Comparison of ENCODE assay signal across 8 cellular contexts in the genomic region with DNA sequence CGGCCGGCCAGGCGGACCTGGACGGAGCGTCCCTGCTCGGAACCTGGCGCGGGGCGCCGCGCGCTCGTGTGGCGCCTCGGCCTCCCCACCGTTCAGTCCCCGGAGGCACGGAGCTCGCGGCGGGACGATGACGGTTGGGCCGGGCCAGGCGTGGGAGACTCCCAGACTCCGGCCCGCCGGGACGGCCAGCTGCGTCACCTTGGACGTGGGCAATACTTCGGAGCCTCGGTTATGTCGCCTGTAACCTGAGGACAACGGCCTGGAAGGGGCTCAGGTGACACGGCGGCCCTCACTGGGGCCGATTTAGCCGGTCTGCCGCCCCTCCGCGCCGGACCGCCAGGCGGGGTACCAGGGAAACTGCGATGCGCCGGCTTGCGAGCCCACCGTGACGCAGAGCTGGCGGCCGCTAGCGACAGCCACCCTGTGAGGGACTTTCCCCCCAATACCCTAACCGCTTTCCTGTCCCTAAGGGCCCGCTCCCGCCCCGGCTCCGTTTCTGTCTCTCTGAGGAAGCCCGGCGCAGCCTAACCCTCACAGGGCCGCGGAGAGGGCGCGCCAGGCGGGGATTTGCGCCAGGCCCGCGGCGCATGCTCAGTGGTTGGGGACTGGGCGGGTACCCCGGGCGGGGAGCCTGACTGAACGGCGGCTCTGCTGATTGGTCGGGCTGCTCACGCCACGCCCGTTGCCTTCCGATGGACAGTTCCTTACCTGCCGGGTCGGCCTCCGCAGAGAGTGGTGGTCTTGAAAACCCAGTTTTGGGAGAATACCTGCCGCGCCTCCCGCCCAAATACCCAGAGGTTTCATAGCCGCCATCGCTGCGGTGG.
A peak's percentile ranks its signal among the peaks of the same experiment; 100 is the strongest.
DNase-seq lines count a peak whose midpoint lies in the region; TF ChIP-seq lines count a peak whose summit lies in the region.

No MANE protein-coding gene starts in this region.

- peak overlapping the region; percentile 97 for H4K8ac ChIP-seq in trophoblast cell (ENCODE audit: low read depth, low read length)

- H3K4me2 ChIP-seq in trophoblast cell (ENCODE audit: low read length), result peak overlapping the region; percentile 91

- H4K91ac ChIP-seq in trophoblast cell (ENCODE audit: low read depth, low read length), result peak overlapping the region; percentile 97

- no peaks in the 10 kb centered on the region for H3K9me3 ChIP-seq in HEK293 (ENCODE audit: control insufficient read depth, insufficient read depth, low read depth, low read length)
- no peaks in the 10 kb centered on the region for H3K9me3 ChIP-seq in adipocyte (ENCODE audit: control insufficient read depth, low read length)
- no peaks in the 10 kb centered on the region for H3K9me3 ChIP-seq in trophoblast cell (ENCODE audit: insufficient read depth, low read depth, low read length)
- H3K9me3 ChIP-seq in tibial nerve, result no peaks in the 10 kb centered on the region

- peaks cover 22% of the 10 kb centered on the region for H3K79me1 ChIP-seq in trophoblast cell (ENCODE audit: low read length)

- H3K79me2 ChIP-seq in trophoblast cell (ENCODE audit: control insufficient read depth, insufficient read depth, low read length, poor library complexity), result peaks cover 23% of the 10 kb centered on the region

- TF ChIP-seq EP300 in tibial nerve (IDR thresholded peaks at IDR 0.05), result peak; percentile 18 to 94

- H3K27me3 ChIP-seq in adipocyte (replicated peaks; ENCODE audit: control insufficient read depth, insufficient read depth, low read length), result no peaks in the 10 kb centered on the region
- no peaks in the 10 kb centered on the region for H3K27me3 ChIP-seq in trophoblast cell (ENCODE audit: insufficient read depth, low read length)
- no peaks in the 10 kb centered on the region for H3K27me3 ChIP-seq in tibial nerve

- no peaks in the 10 kb centered on the region; the same call in 1 of the 2 replicates for H3K4me1 ChIP-seq in HEK293 (ENCODE audit: control insufficient read depth, insufficient read depth, low read length)
- H3K4me1 ChIP-seq in adipocyte (ENCODE audit: control insufficient read depth, insufficient read depth, low read length), result no peaks in the 10 kb centered on the region
- H3K4me1 ChIP-seq in trophoblast cell (ENCODE audit: control insufficient read depth in 1 of 2, insufficient read depth in 2 of 2, low read length in 2 of 2), result peaks cover 14% of the 10 kb centered on the region in 2 experiments
- H3K4me1 ChIP-seq in tibial nerve, result peaks cover 0 to 25% (median 12%) of the 10 kb centered on the region in 4 donors

- TF ChIP-seq CTCF in HEK293 (tag by site-specific recombination; IDR thresholded peaks at IDR 0.05), result no peak
- peak in 2 of 5 experiments; percentile 53 to 60 for TF ChIP-seq CTCF in tibial nerve (IDR thresholded peaks at IDR 0.05)

- H2AFZ ChIP-seq in trophoblast cell (ENCODE audit: insufficient read depth, low read length, poor library complexity), result peak overlapping the region; percentile 85

- peak overlapping the region; percentile 93 for H3K14ac ChIP-seq in trophoblast cell (ENCODE audit: low read length)

- TF ChIP-seq POLR2A in tibial nerve (IDR thresholded peaks at IDR 0.05), result peak; percentile 23 to 80

- H3K36me3 ChIP-seq in HEK293 (ENCODE audit: control insufficient read depth in 2 of 2, insufficient read depth in 1 of 2, low read length in 2 of 2) (no peaks in the 10 kb centered on the region), adipocyte (ENCODE audit: control insufficient read depth, insufficient read depth, low read length, severe bottlenecking) (no peaks in the 10 kb centered on the region), trophoblast cell (ENCODE audit: control insufficient read depth in 1 of 2, insufficient read depth in 2 of 2, low read length in 2 of 2) (no peaks in the 10 kb centered on the region), tibial nerve (no peaks in the 10 kb centered on the region)

- H3K27ac ChIP-seq in HEK293 (ENCODE audit: extremely low read depth, low read depth, low read length) (peak overlapping the region; percentile 67; the same call in 1 of the 2 replicates), trophoblast cell (ENCODE audit: low read depth, low read length) (peak overlapping the region; percentile 90), tibial nerve (peak overlapping the region; percentile 80 to 96 (median 90))

- DNase-seq in GDM1 (lab: John Stamatoyannopoulos, UW) (peak; percentile 77), MV-4-11 (lab: John Stamatoyannopoulos, UW) (peak; percentile 32), SW 1271 (lab: John Stamatoyannopoulos, UW) (peak; percentile 81 to 88), adipocyte (ENCODE audit: low read depth) (peak; percentile 93), cardiac septum (ENCODE audit: low spot score) (peak; percentile 95), trophoblast cell (peak; percentile 89 to 95), tibial nerve (ENCODE audit: low spot score in 2 of 2) (peak; percentile 78 to 80)

- peak overlapping the region; percentile 38 for H2BK12ac ChIP-seq in trophoblast cell (ENCODE audit: low read length)

- peak overlapping the region; percentile 91 for H3K4ac ChIP-seq in trophoblast cell (ENCODE audit: low read depth, low read length)

- peak overlapping the region; percentile 82 for H4K12ac ChIP-seq in trophoblast cell (ENCODE audit: low read depth, low read length)

- no CpG with 5 or more reads among the region's 89 CpGs for WGBS in trophoblast cell (ENCODE audit: extremely low coverage, insufficient coverage, insufficient read length)
- WGBS in tibial nerve, 2 donors, result 0 to 1% methylated on average over 16 to 65 of the region's 89 CpGs

- H3K9ac ChIP-seq in adipocyte (ENCODE audit: low read length), result peak overlapping the region; percentile 86
- peak overlapping the region; percentile 53 for H3K9ac ChIP-seq in trophoblast cell (ENCODE audit: low read length)

- CTCF ChIA-PET in HEK293 (lab: Yijun Ruan, JAX), result interaction anchor here (0.6 to 1.5 kb wide), 2 partner anchors 45 to 350 kb away, joined by 3 to 8 read pairs; no protein-coding TSS in a partner anchor

- intact Hi-C loops in cardiac septum (cut with DNase I), result loop anchor here (5.0 to 10.0 kb wide), 3 partner anchors 40 to 115 kb away; a partner anchor contains a TSS

- peak overlapping the region; percentile 94 for H2BK5ac ChIP-seq in trophoblast cell (ENCODE audit: low read depth, low read length, poor library complexity)

- POLR2A ChIA-PET in HEK293 (lab: Yijun Ruan, JAX), result interaction anchor here (0.5 to 1.0 kb wide), 2 partner anchors 114 to 407 kb away, joined by 3 read pairs; no protein-coding TSS in a partner anchor

- peak overlapping the region; percentile 83 for H2BK120ac ChIP-seq in trophoblast cell (ENCODE audit: insufficient read depth, low read length, poor library complexity)

- peak overlapping the region; percentile 63 for H2AK5ac ChIP-seq in trophoblast cell (ENCODE audit: low read length)

- no peak overlapping the region for H3K23ac ChIP-seq in trophoblast cell (ENCODE audit: low read length)

- H3K4me3 ChIP-seq in HEK293 (ENCODE audit: low read depth, low read length) (peak overlapping the region; percentile 64), adipocyte (ENCODE audit: low read length) (peak overlapping the region; percentile 89), trophoblast cell (ENCODE audit: low read depth, low read length) (peak overlapping the region; percentile 89), tibial nerve (peak overlapping the region; percentile 61 to 95 (median 91))

- H3K18ac ChIP-seq in trophoblast cell (ENCODE audit: low read length), result peak overlapping the region; percentile 97

TF ChIP-seq in HEK293, 187 proteins besides CTCF, POLR2A, EP300 and RAD21 (continues in another document):
- TF ChIP-seq ZNF239 (tag by site-specific recombination; IDR thresholded peaks at IDR 0.05) (no peak), ZNF791 (tag by site-specific recombination; IDR thresholded peaks at IDR 0.05) (no peak), ZNF292 (tag by site-specific recombination; IDR thresholded peaks at IDR 0.05; ENCODE audit: borderline replicate concordance, low read depth) (no peak), SETDB1 (IDR thresholded peaks at IDR 0.05; ENCODE audit: insufficient read length, low read length) (no peak), ZNF114 (tag by site-specific recombination; IDR thresholded peaks at IDR 0.05) (no peak), GFI1B (tag by site-specific recombination; IDR thresholded peaks at IDR 0.05) (no peak), ZBTB48 (tag by site-specific recombination; IDR thresholded peaks at IDR 0.05) (peak; percentile 85), ZNF560 (tag by site-specific recombination; IDR thresholded peaks at IDR 0.05; ENCODE audit: borderline replicate concordance) (no peak), ZNF76 (tag by site-specific recombination; IDR thresholded peaks at IDR 0.05; ENCODE audit: borderline replicate concordance, low read depth) (no peak), ZNF768 (tag by site-specific recombination; IDR thresholded peaks at IDR 0.05) (no peak), ZFP69B (tag by site-specific recombination; IDR thresholded peaks at IDR 0.05) (no peak), ZSCAN30 (tag by site-specific recombination; IDR thresholded peaks at IDR 0.05) (no peak)
- TF ChIP-seq, protein P1, sequence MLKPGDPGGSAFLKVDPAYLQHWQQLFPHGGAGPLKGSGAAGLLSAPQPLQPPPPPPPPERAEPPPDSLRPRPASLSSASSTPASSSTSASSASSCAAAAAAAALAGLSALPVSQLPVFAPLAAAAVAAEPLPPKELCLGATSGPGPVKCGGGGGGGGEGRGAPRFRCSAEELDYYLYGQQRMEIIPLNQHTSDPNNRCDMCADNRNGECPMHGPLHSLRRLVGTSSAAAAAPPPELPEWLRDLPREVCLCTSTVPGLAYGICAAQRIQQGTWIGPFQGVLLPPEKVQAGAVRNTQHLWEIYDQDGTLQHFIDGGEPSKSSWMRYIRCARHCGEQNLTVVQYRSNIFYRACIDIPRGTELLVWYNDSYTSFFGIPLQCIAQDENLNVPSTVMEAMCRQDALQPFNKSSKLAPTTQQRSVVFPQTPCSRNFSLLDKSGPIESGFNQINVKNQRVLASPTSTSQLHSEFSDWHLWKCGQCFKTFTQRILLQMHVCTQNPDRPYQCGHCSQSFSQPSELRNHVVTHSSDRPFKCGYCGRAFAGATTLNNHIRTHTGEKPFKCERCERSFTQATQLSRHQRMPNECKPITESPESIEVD (tag by site-specific recombination; IDR thresholded peaks at IDR 0.05), result no peak
- TF ChIP-seq, protein P2, sequence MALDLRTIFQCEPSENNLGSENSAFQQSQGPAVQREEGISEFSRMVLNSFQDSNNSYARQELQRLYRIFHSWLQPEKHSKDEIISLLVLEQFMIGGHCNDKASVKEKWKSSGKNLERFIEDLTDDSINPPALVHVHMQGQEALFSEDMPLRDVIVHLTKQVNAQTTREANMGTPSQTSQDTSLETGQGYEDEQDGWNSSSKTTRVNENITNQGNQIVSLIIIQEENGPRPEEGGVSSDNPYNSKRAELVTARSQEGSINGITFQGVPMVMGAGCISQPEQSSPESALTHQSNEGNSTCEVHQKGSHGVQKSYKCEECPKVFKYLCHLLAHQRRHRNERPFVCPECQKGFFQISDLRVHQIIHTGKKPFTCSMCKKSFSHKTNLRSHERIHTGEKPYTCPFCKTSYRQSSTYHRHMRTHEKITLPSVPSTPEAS (tag by site-specific recombination; IDR thresholded peaks at IDR 0.05), result no peak; the same call in 1 of the 2 replicates

Comparison
In these comparisons a context has a peak if more than half of its experiments do, and no peak if none do; other contexts are left out.
1. Peak in every context shown above with its lines: DNase-seq, H3K4me3 ChIP-seq and H3K27ac ChIP-seq.
2. DNase-seq: peak in every context shown above with its lines; median percentile 95 in cardiac septum; 93 in adipocyte; 92 in trophoblast cell; 84 in SW 1271; 79 in tibial nerve; 77 in GDM1; 32 in MV-4-11.